Comparison of ENCODE assay signal across 8 cellular contexts in the genomic region with DNA sequence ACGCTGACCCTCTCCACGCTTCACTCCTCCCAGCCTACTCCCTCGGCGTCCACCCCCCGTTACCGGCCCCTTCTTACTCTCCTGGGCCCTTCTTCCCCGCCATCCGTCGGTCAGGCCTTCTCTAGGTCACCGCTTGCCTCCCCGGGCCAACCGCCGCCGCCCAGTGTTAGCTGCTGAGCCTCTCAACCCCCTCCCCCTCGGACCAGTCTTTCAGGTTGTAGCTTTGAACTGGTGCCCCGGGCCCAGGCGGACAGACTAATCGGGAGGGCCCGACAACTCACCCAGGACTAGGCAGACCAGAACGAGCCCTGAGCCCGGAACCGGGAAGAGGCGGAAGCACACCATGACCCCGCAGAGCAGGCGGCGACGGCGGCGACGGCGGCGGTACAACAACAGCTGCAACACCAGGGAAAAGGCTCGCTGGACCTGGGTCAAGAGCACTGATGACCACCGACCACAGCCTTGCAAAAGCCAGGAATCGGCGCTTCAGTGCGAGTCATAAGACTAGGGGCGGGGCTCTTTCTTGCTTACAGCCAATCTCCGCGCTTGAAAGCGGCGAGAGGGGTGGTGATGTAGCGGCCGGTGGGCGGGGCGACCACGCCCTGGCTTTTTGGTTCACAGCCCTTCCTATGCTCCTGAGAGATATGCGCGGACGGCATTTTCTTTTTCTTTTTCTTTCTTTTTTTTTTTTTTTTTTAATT. TPM values are rescaled to one million over a fixed set of nuclear protein-coding genes. Genes with fewer than 3 reads are reported as not detected.
DNase-seq lines count a peak whose midpoint lies in the region; ATAC-seq and TF ChIP-seq lines count a peak whose summit lies in the region.

A gene (minus strand): TSS at position 472 of the 701 bp plus-strand sequence. CDS start 127 bp downstream, at position 345.

- peaks cover 49% of the 10 kb centered on the region for H3K79me2 ChIP-seq in KMS-11 (ENCODE audit: insufficient read depth, low read depth)

- POLR2A ChIA-PET in Panc1 (lab: Charles Lee), result interaction anchor here (0.7 kb wide), 2 partner anchors 90 to 152 kb away, joined by 4 read pairs; no protein-coding TSS in a partner anchor

- peak within 1 kb of the TSS; percentile 93 for H3K4me3 Mint-ChIP-seq in activated T-cell treated with anti-CD3 and anti-CD28 coated beads, Interleukin-2, amount 50 U/mL, for 4 hours

- ATAC-seq in GM21786 (IDR thresholded peaks at IDR 0.05; ENCODE audit: unreplicated experiment) (peak; percentile 97), Panc1 (peak; percentile 99)
- ATAC-seq in activated T-cell treated with anti-CD3 and anti-CD28 coated beads, Interleukin-2, amount 50 U/mL, for 4 hours, result peak; percentile 96

- CTCF ChIA-PET in Panc1 (lab: Charles Lee), result no interaction called here

- H3K27ac ChIP-seq in KMS-11 (peak within 1 kb of the TSS; percentile 70), Panc1 (ENCODE audit: low read length) (peak within 1 kb of the TSS; percentile 92), esophagus (ENCODE audit: low read depth in 2 of 2, low read length in 1 of 2) (peak within 1 kb of the TSS; percentile 88 to 90), muscle layer of colon (ENCODE audit: low read depth, low read length) (peak within 1 kb of the TSS; percentile 90)

- peaks cover 26% of the 10 kb centered on the region for H3K4me1 Mint-ChIP-seq in activated T-cell treated with anti-CD3 and anti-CD28 coated beads, Interleukin-2, amount 50 U/mL, for 4 hours (ENCODE audit: low read depth)

- H3K36me3 ChIP-seq in KMS-11 (ENCODE audit: insufficient read depth) (no peaks in the 10 kb centered on the region), Panc1 (ENCODE audit: control insufficient read depth, insufficient read depth, low read length) (no peaks in the 10 kb centered on the region), esophagus (ENCODE audit: control insufficient read depth in 2 of 2, insufficient read depth in 2 of 2, low read length in 1 of 2) (no peaks in the 10 kb centered on the region), muscle layer of colon (ENCODE audit: insufficient read depth, low read length) (no peaks in the 10 kb centered on the region)

- H3K36me3 Mint-ChIP-seq in activated T-cell treated with anti-CD3 and anti-CD28 coated beads, Interleukin-2, amount 50 U/mL, for 4 hours (ENCODE audit: insufficient read depth), result no peaks in the 10 kb centered on the region

- H3K4me3 ChIP-seq in KMS-11 (IDR thresholded peaks at IDR 0.05; ENCODE audit: insufficient read depth, low read depth, low read length), result no peak within 1 kb of the TSS
- peak within 1 kb of the TSS; percentile 86 to 94 for H3K4me3 ChIP-seq in Panc1 (ENCODE audit: low read depth in 2 of 2, low read length in 2 of 2)
- H3K4me3 ChIP-seq in esophagus (ENCODE audit: low read depth in 1 of 2, low read length in 2 of 2), result peak within 1 kb of the TSS; percentile 60 to 83
- peak within 1 kb of the TSS; percentile 63 to 91 for H3K4me3 ChIP-seq in muscle layer of colon (ENCODE audit: low read depth in 1 of 2, low read length in 2 of 2)

- 1 to 27% methylated on average over 50 of the region's 50 CpGs for WGBS in esophagus, 2 donors

- peak within 1 kb of the TSS; percentile 64 for H3K4me2 ChIP-seq in KMS-11

- TSS peak; percentile 80 for BruUV-seq in Panc1 (replicated peaks; lab: Mats Ljungman, UMichigan)

- TF ChIP-seq CTCF in KMS-11 (conservative IDR thresholded peaks at IDR 0.05; ENCODE audit: low read depth, low read length) (no peak), Panc1 (IDR thresholded peaks at IDR 0.05) (no peak)

- H3K9me3 ChIP-seq in Panc1 (ENCODE audit: control insufficient read depth, insufficient read depth, low read depth, low read length) (no peaks in the 10 kb centered on the region), esophagus (ENCODE audit: control insufficient read depth in 2 of 2, insufficient read depth in 1 of 2, low read depth in 1 of 2, low read length in 1 of 2) (no peaks in the 10 kb centered on the region), muscle layer of colon (ENCODE audit: low read length) (no peaks in the 10 kb centered on the region)

- H4K20me1 ChIP-seq in KMS-11 (ENCODE audit: insufficient read depth), result no peaks in the 10 kb centered on the region

- peak within 1 kb of the TSS; percentile 76; the same call in 1 of the 2 replicates for H2AFZ ChIP-seq in KMS-11 (ENCODE audit: low read depth)

- in situ Hi-C loops in Panc1 (cut with HindIII; ENCODE audit: low pct_unique_long_range_greater_than_20kb, low sequenced_read_pairs), result no loop called here

- no peaks in the 10 kb centered on the region for H3K9me3 Mint-ChIP-seq in activated T-cell treated with anti-CD3 and anti-CD28 coated beads, Interleukin-2, amount 50 U/mL, for 4 hours

- H3K27me3 ChIP-seq in KMS-11 (ENCODE audit: insufficient read depth, low read depth), result no peaks in the 10 kb centered on the region
- no peaks in the 10 kb centered on the region for H3K27me3 ChIP-seq in Panc1 (ENCODE audit: control insufficient read depth, insufficient read depth, low read length)
- no peaks in the 10 kb centered on the region for H3K27me3 ChIP-seq in esophagus (ENCODE audit: control insufficient read depth in 1 of 2, insufficient read depth in 2 of 2, low read length in 2 of 2)
- no peaks in the 10 kb centered on the region for H3K27me3 ChIP-seq in muscle layer of colon (ENCODE audit: control insufficient read depth in 1 of 2, insufficient read depth in 2 of 2, low read length in 2 of 2)

- DNase-seq in DMS79 (lab: John Stamatoyannopoulos, UW) (peak; percentile 30), Panc1 (ENCODE audit: low read depth, low spot score) (peak; percentile 54)
- peak; percentile 71 for DNase-seq in activated T-cell treated with anti-CD3 and anti-CD28 coated beads, Interleukin-2, amount 50 U/mL, for 4 hours
- DNase-seq in stimulated activated CD8-positive, alpha-beta memory T cell treated with anti-CD3 and anti-CD28 coated beads, Interleukin-7, amount 100 ng/mL, for 1 hour (ENCODE audit: low read depth in 2 of 2), result peak; percentile 49 to 52

- H3K9ac ChIP-seq in KMS-11 (peak within 1 kb of the TSS; percentile 73), muscle layer of colon (ENCODE audit: low read length) (peak within 1 kb of the TSS; percentile 70)

- no peaks in the 10 kb centered on the region for H3K27me3 Mint-ChIP-seq in activated T-cell treated with anti-CD3 and anti-CD28 coated beads, Interleukin-2, amount 50 U/mL, for 4 hours (ENCODE audit: low read depth)

- intact Hi-C loops in Panc1 (cut with micrococcal nuclease; ENCODE audit: unreplicated experiment), result loop anchor here (5.0 kb wide), 1 partner anchor 212 kb away; no protein-coding TSS in a partner anchor

- H3K4me1 ChIP-seq in KMS-11 (ENCODE audit: low read depth, poor library complexity, severe bottlenecking) (peaks cover 33% of the 10 kb centered on the region), Panc1 (ENCODE audit: control insufficient read depth, insufficient read depth, low read length) (peaks cover 12% of the 10 kb centered on the region), esophagus (ENCODE audit: control insufficient read depth in 2 of 2, insufficient read depth in 2 of 2, low read length in 1 of 2) (peaks cover 0 to 2% of the 10 kb centered on the region in 2 donors), muscle layer of colon (ENCODE audit: insufficient read depth, low read length) (no peaks in the 10 kb centered on the region)

RNA-seq across cellular contexts. Expression of the gene that starts here (rescaled TPM):
- 243 TPM for total RNA-seq in Panc1 (2021; ENCODE audit: unreplicated experiment)
- 131 TPM for polyA plus RNA-seq in Panc1 (2012; ENCODE audit: insufficient read length)
- 10 to 100 TPM; 31.6 to 37.2 (median 32.4) TPM for total RNA-seq in activated T-cell treated with anti-CD3 and anti-CD28 coated beads, Interleukin-2, amount 50 U/mL, for 4 hours
- 10 to 100 TPM; 34.5 to 57.1 TPM for polyA plus RNA-seq in esophagus
